Comparison of ENCODE assay signal across 10 cellular contexts in genomic region chr13:98508280-98509074, GRCh38.
DNase-seq lines count a peak whose midpoint lies in the region; ATAC-seq, FAIRE-seq and TF ChIP-seq lines count a peak whose summit lies in the region.
"Had no signal": no experiment of that assay in that cellular context is flagged by ENCODE, and none has a peak within 500 bp of the region (broad histone marks: within the 10 kb centered on the region; RNA-seq: fewer than 3 reads in every experiment).

No MANE protein-coding gene starts in this region.

- peak overlapping the region; percentile 97 for H3K27ac ChIP-seq in epithelial cell of prostate
- H3K27ac ChIP-seq in rectal smooth muscle tissue (ENCODE audit: low read depth, low read length), result peak overlapping the region; percentile 51

- H3K4me3 ChIP-seq in rectal smooth muscle tissue (ENCODE audit: low read length), result no peak overlapping the region

- peaks cover 38% of the 10 kb centered on the region for H3K4me1 ChIP-seq in rectal smooth muscle tissue (ENCODE audit: control insufficient read depth, insufficient read depth, low read length)

- H3K9ac ChIP-seq in rectal smooth muscle tissue (ENCODE audit: low read length), result no peak overlapping the region

- no peaks in the 10 kb centered on the region for H3K36me3 ChIP-seq in rectal smooth muscle tissue (ENCODE audit: control insufficient read depth, insufficient read depth, low read length)

- no peak for ATAC-seq in HG03095 (IDR thresholded peaks at IDR 0.05; ENCODE audit: unreplicated experiment)
- ATAC-seq in HG03025 (IDR thresholded peaks at IDR 0.05; ENCODE audit: low FRiP score, unreplicated experiment), result no peak
- no peak for ATAC-seq in GM21529 (IDR thresholded peaks at IDR 0.05; ENCODE audit: unreplicated experiment)

- no peaks in the 10 kb centered on the region for H3K27me3 ChIP-seq in rectal smooth muscle tissue (ENCODE audit: control insufficient read depth, insufficient read depth, low read length)

- no peak for TF ChIP-seq POLR2A in GM12892 (IDR thresholded peaks at IDR 0.05; ENCODE audit: low read depth, low read length)

- FAIRE-seq in RCC 7860 (lab: Jason Lieb, UNC) (no peak), GM12892 (lab: Jason Lieb, UNC) (no peak)

- DNase-seq in ELR (ENCODE audit: low read depth), result peak; percentile 86
- DNase-seq in RCC 7860 (ENCODE audit: low spot score), result peak; percentile 25
- DNase-seq in epithelial cell of prostate (ENCODE audit: low read depth, low spot score), result no peak
- no peak for DNase-seq in GM12892 (ENCODE audit: insufficient read length)
- DNase-seq: activated CD8-positive, alpha-beta memory T cell treated with anti-CD3 and anti-CD28 coated beads, Interleukin-2, amount 10 ng/mL, durations not matched to agents 7 days and 5 days; naive thymus-derived CD8-positive, alpha-beta T cell had no signal

Comparison
In these comparisons a context has a peak if more than half of its experiments do, and no peak if none do; other contexts are left out.
1. DNase-seq: peak in ELR (single experiment) and RCC 7860 (single experiment); none in epithelial cell of prostate (single experiment) and GM12892 (single experiment).